1 cellular context compared by ENCODE assay signal in the genomic region with DNA sequence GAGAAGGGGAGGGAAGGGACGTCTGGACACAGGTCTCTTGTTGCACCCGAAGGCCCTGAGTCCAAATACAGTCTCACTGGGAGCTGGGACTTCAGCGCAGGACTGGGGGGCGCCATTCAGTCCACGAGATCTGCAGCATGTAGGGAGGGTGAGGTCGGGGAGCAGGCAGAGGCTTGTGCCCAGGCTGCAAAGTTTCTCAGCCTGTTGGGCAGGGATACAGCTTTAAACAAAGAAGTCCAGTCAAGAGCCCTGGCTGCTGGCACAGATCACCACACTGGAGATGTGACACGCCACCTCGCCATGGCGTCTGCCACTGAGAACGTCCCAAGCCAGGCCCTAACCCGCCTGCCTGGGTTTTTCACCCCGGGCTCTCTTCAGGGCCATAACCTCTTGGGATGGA.
TF ChIP-seq lines count a peak whose summit lies in the region.

No MANE protein-coding gene starts in this region.

TF ChIP-seq in H1, 55 proteins besides CTCF, POLR2A, EP300 and RAD21:
- TF ChIP-seq KDM4A (IDR thresholded peaks at IDR 0.05; ENCODE audit: low read depth, low read length, severe bottlenecking) (no peak), CHD2 (IDR thresholded peaks at IDR 0.05; ENCODE audit: low read length) (no peak), TCF12 (IDR thresholded peaks at IDR 0.05; ENCODE audit: low read depth, low read length) (no peak), SP4 (IDR thresholded peaks at IDR 0.05; ENCODE audit: low read length) (no peak), BACH1 (IDR thresholded peaks at IDR 0.05; ENCODE audit: low read length) (no peak), SUZ12 (IDR thresholded peaks at IDR 0.05; ENCODE audit: low read length) (no peak), BCL11A (IDR thresholded peaks at IDR 0.05; ENCODE audit: low read depth in 2 of 2, low read length in 2 of 2) (no peak), NRF1 (IDR thresholded peaks at IDR 0.05; ENCODE audit: low read depth, low read length) (no peak), SAP30 (IDR thresholded peaks at IDR 0.05; ENCODE audit: insufficient read depth, insufficient replicate concordance, low read length) (no peak), KDM1A (IDR thresholded peaks at IDR 0.05; ENCODE audit: borderline replicate concordance, low read length) (no peak), SIN3A (conservative IDR thresholded peaks at IDR 0.05 in 1 of 2, IDR thresholded peaks at IDR 0.05 in 1 of 2; ENCODE audit: low read depth in 1 of 2, low read length in 2 of 2) (no peak), SIX5 (IDR thresholded peaks at IDR 0.05; ENCODE audit: low read depth, low read length) (no peak)
- TF ChIP-seq, protein P1, sequence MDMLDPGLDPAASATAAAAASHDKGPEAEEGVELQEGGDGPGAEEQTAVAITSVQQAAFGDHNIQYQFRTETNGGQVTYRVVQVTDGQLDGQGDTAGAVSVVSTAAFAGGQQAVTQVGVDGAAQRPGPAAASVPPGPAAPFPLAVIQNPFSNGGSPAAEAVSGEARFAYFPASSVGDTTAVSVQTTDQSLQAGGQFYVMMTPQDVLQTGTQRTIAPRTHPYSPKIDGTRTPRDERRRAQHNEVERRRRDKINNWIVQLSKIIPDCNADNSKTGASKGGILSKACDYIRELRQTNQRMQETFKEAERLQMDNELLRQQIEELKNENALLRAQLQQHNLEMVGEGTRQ (IDR thresholded peaks at IDR 0.05; ENCODE audit: low read length), result no peak
TF ChIP-seq in H1: peak in this region for 0.
